9 cellular contexts compared by ENCODE assay signal in genomic region chr1:12063141-12064072, GRCh38. TPM values are rescaled to one million over a fixed set of nuclear protein-coding genes. Genes with fewer than 3 reads are reported as not detected.
DNase-seq lines count a peak whose midpoint lies in the region; ATAC-seq and TF ChIP-seq lines count a peak whose summit lies in the region.
"Had no signal": no experiment of that assay in that cellular context is flagged by ENCODE, and none has a peak within 500 bp of the region (broad histone marks: within the 10 kb centered on the region; RNA-seq: fewer than 3 reads in every experiment).

Gene TNFRSF8 (plus strand): TSS chr1:12063303. CDS start chr1:12063599, 296 bp downstream.

- H3K9me3 ChIP-seq in mucosa of descending colon = no peaks in the 10 kb centered on the region
- H3K9me3 ChIP-seq in tibial artery = no peaks in the 10 kb centered on the region

- peak; percentile 44 for DNase-seq in stimulated activated CD4-positive, alpha-beta T cell treated with anti-CD3 and anti-CD28 coated beads, Interleukin-12 subunit alpha, Interleukin-12 subunit beta, amount 100 ng/mL, for 4 hours
- no peak for DNase-seq in stimulated activated CD4-positive, alpha-beta T cell treated with anti-CD3 and anti-CD28 coated beads, Interleukin-2, amount 100 ng/mL, for 48 hours
- DNase-seq in activated T-cell treated with anti-CD3 and anti-CD28 coated beads for 48 hours (ENCODE audit: low read depth) = peak; percentile 47
- peak; percentile 60 for DNase-seq in iPS-NIHi11 (ENCODE audit: low spot score)
- DNase-seq in NCI-H2171 treated with DMSO at 0.1 percent for 48 hours (lab: John Stamatoyannopoulos, UW) = no peak
- no peak for DNase-seq in mucosa of descending colon
- no peak for DNase-seq in tibial artery
- no peak for DNase-seq in NCI-H2081 (lab: John Stamatoyannopoulos, UW)

- peaks cover 0 to 65% of the 10 kb centered on the region in 2 donors for H3K27me3 ChIP-seq in tibial artery

- H3K4me3 ChIP-seq in mucosa of descending colon = no peak within 1 kb of the TSS
- H3K4me3 ChIP-seq in tibial artery = no peak within 1 kb of the TSS

- TF ChIP-seq CTCF in mucosa of descending colon (IDR thresholded peaks at IDR 0.05) = no peak
- no peak for TF ChIP-seq CTCF in tibial artery (IDR thresholded peaks at IDR 0.05)

- peaks cover 2% of the 10 kb centered on the region for H3K4me1 ChIP-seq in mucosa of descending colon (ENCODE audit: low read depth)
- H3K4me1 ChIP-seq in tibial artery = peaks cover 0 to 11% (median 8%) of the 10 kb centered on the region in 4 donors

- H3K36me3 ChIP-seq in mucosa of descending colon (ENCODE audit: low read depth) (no peaks in the 10 kb centered on the region), tibial artery (no peaks in the 10 kb centered on the region)

- intact Hi-C loops in mucosa of descending colon (cut with DNase I, micrococcal nuclease) = no loop called here
- intact Hi-C loops in tibial artery (cut with DNase I; ENCODE audit: low total_unique reads) = no loop called here

- no peak within 1 kb of the TSS for H3K27ac ChIP-seq in tibial artery

- ATAC-seq in mucosa of descending colon = no peak

RNA-seq across cellular contexts. Expression of gene TNFRSF8, which starts in this region (rescaled TPM):
- under 1 TPM in 2 of 3 donors, not detected in 1; 0.31 to 0.51 TPM for total RNA-seq in mucosa of descending colon
- total RNA-seq: RPMI7951 had no signal

Comparison
In these comparisons a context has a peak if more than half of its experiments do, and no peak if none do; other contexts are left out.
1. DNase-seq: peak in stimulated activated CD4-positive, alpha-beta T cell treated with anti-CD3 and anti-CD28 coated beads, Interleukin-12 subunit alpha, Interleukin-12 subunit beta, amount 100 ng/mL, for 4 hours (single experiment), activated T-cell treated with anti-CD3 and anti-CD28 coated beads for 48 hours (single experiment) and iPS-NIHi11 (single experiment); none in stimulated activated CD4-positive, alpha-beta T cell treated with anti-CD3 and anti-CD28 coated beads, Interleukin-2, amount 100 ng/mL, for 48 hours (0 of 2), NCI-H2171 treated with DMSO at 0.1 percent for 48 hours (single experiment), mucosa of descending colon (0 of 3), tibial artery (0 of 2) and NCI-H2081 (0 of 2).